In the genomic region with DNA sequence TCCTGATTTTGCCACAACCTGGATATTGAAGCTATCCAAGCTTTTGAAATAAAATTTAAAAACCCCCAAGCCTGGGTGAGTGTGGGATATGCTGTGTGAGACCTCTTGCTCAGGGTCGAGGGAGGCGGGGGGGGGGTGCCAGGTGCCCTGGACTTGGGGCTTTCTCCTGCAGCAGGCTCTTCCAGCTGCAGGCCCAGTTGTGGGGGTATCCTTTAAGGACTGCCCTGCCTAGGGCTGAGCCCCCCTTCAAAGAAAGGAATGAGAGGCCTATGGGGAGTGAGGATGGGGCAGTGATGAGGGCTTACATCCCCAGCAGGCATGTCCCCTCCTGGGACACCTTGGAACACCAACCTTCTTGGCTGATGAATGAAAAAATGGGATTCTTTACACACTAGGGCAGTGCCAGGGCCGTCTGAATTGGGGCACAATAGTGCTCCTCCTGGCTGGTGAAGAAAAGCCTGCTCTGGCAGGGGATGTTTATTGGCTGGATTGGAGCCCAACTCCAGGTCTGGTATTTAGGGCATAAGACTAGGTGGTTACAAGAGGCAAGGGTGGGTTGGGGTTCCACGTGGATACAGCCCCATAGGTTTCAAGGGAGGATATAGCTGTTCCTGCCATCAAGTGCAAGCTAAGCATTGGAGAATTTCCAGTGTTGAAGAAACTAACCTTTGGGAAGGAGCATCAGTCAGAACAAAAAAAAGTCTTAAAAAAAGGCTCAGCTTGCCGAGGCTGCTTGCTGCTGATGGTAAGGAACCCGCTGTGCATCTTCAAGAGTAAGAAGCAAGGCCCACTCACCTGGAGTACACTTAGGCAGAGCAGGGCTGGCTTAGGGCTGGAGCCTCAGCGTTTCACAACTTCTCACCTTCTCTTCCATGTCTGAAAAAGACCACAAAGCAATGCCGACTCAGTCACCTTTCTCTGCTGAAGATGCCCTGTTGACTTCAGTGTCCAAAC, we compare ENCODE assay signal across 3 cellular contexts.
TF ChIP-seq lines count a peak whose summit lies in the region.

No MANE protein-coding gene starts in this region.

TF ChIP-seq in SK-N-SH, 30 proteins besides CTCF, POLR2A, EP300 and RAD21:
- TF ChIP-seq, protein P1, sequence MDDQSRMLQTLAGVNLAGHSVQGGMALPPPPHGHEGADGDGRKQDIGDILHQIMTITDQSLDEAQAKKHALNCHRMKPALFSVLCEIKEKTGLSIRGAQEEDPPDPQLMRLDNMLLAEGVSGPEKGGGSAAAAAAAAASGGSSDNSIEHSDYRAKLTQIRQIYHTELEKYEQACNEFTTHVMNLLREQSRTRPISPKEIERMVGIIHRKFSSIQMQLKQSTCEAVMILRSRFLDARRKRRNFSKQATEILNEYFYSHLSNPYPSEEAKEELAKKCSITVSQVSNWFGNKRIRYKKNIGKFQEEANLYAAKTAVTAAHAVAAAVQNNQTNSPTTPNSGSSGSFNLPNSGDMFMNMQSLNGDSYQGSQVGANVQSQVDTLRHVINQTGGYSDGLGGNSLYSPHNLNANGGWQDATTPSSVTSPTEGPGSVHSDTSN (IDR thresholded peaks at IDR 0.05), result 0 out of 2 replicates have a peak, but pooled peaks have one; percentile 4
- TF ChIP-seq RFX5 (IDR thresholded peaks at IDR 0.05; ENCODE audit: low read length), result no peak

TF ChIP-seq in SK-N-SH treated with all-trans-retinoic acid at 6 μM for 48 hours, 23 proteins besides CTCF, POLR2A, EP300 and RAD21:
- TF ChIP-seq ZC3H10 (CRISPR knock-in tag; IDR thresholded peaks at IDR 0.05) (no peak), TCF4 (CRISPR knock-in tag; IDR thresholded peaks at IDR 0.05; ENCODE audit: borderline replicate concordance) (no peak), ARNTL (CRISPR knock-in tag; IDR thresholded peaks at IDR 0.05; ENCODE audit: borderline replicate concordance, low read depth) (no peak), ZNF70 (CRISPR knock-in tag; IDR thresholded peaks at IDR 0.05) (no peak), ISL1 (CRISPR knock-in tag; IDR thresholded peaks at IDR 0.05) (no peak), SNAI2 (CRISPR knock-in tag; IDR thresholded peaks at IDR 0.05) (no peak), PPARA (CRISPR knock-in tag; IDR thresholded peaks at IDR 0.05; ENCODE audit: borderline replicate concordance) (no peak), CSDC2 (CRISPR knock-in tag; IDR thresholded peaks at IDR 0.05) (no peak)
- TF ChIP-seq, protein P2, sequence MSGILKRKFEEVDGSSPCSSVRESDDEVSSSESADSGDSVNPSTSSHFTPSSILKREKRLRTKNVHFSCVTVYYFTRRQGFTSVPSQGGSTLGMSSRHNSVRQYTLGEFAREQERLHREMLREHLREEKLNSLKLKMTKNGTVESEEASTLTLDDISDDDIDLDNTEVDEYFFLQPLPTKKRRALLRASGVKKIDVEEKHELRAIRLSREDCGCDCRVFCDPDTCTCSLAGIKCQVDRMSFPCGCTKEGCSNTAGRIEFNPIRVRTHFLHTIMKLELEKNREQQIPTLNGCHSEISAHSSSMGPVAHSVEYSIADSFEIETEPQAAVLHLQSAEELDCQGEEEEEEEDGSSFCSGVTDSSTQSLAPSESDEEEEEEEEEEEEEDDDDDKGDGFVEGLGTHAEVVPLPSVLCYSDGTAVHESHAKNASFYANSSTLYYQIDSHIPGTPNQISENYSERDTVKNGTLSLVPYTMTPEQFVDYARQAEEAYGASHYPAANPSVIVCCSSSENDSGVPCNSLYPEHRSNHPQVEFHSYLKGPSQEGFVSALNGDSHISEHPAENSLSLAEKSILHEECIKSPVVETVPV (CRISPR knock-in tag; IDR thresholded peaks at IDR 0.05), result no peak
- TF ChIP-seq, protein P3, sequence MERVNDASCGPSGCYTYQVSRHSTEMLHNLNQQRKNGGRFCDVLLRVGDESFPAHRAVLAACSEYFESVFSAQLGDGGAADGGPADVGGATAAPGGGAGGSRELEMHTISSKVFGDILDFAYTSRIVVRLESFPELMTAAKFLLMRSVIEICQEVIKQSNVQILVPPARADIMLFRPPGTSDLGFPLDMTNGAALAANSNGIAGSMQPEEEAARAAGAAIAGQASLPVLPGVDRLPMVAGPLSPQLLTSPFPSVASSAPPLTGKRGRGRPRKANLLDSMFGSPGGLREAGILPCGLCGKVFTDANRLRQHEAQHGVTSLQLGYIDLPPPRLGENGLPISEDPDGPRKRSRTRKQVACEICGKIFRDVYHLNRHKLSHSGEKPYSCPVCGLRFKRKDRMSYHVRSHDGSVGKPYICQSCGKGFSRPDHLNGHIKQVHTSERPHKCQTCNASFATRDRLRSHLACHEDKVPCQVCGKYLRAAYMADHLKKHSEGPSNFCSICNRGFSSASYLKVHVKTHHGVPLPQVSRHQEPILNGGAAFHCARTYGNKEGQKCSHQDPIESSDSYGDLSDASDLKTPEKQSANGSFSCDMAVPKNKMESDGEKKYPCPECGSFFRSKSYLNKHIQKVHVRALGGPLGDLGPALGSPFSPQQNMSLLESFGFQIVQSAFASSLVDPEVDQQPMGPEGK (CRISPR knock-in tag; IDR thresholded peaks at IDR 0.05; ENCODE audit: borderline replicate concordance), result no peak

TF ChIP-seq in GM23338, 12 proteins besides CTCF, POLR2A, EP300 and RAD21:
- TF ChIP-seq ZNF114 (CRISPR knock-in tag; IDR thresholded peaks at IDR 0.05) (no peak), ZNF331 (CRISPR knock-in tag; IDR thresholded peaks at IDR 0.05; ENCODE audit: low read depth) (no peak), CREB1 (CRISPR knock-in tag; IDR thresholded peaks at IDR 0.05; ENCODE audit: low read depth) (no peak), POLR2AphosphoS5 (IDR thresholded peaks at IDR 0.05; ENCODE audit: low read depth) (no peak; the same call in none of the 2 replicates), JUNB (IDR thresholded peaks at IDR 0.05; ENCODE audit: unreplicated experiment) (no peak), NANOG (IDR thresholded peaks at IDR 0.05; ENCODE audit: borderline replicate concordance) (no peak), STAT1 (IDR thresholded peaks at IDR 0.05; ENCODE audit: unreplicated experiment) (no peak), EZH2phosphoT487 (IDR thresholded peaks at IDR 0.05; ENCODE audit: unreplicated experiment) (no peak), EZH2 (IDR thresholded peaks at IDR 0.05; ENCODE audit: low read depth, unreplicated experiment) (no peak)
- TF ChIP-seq, protein P4, sequence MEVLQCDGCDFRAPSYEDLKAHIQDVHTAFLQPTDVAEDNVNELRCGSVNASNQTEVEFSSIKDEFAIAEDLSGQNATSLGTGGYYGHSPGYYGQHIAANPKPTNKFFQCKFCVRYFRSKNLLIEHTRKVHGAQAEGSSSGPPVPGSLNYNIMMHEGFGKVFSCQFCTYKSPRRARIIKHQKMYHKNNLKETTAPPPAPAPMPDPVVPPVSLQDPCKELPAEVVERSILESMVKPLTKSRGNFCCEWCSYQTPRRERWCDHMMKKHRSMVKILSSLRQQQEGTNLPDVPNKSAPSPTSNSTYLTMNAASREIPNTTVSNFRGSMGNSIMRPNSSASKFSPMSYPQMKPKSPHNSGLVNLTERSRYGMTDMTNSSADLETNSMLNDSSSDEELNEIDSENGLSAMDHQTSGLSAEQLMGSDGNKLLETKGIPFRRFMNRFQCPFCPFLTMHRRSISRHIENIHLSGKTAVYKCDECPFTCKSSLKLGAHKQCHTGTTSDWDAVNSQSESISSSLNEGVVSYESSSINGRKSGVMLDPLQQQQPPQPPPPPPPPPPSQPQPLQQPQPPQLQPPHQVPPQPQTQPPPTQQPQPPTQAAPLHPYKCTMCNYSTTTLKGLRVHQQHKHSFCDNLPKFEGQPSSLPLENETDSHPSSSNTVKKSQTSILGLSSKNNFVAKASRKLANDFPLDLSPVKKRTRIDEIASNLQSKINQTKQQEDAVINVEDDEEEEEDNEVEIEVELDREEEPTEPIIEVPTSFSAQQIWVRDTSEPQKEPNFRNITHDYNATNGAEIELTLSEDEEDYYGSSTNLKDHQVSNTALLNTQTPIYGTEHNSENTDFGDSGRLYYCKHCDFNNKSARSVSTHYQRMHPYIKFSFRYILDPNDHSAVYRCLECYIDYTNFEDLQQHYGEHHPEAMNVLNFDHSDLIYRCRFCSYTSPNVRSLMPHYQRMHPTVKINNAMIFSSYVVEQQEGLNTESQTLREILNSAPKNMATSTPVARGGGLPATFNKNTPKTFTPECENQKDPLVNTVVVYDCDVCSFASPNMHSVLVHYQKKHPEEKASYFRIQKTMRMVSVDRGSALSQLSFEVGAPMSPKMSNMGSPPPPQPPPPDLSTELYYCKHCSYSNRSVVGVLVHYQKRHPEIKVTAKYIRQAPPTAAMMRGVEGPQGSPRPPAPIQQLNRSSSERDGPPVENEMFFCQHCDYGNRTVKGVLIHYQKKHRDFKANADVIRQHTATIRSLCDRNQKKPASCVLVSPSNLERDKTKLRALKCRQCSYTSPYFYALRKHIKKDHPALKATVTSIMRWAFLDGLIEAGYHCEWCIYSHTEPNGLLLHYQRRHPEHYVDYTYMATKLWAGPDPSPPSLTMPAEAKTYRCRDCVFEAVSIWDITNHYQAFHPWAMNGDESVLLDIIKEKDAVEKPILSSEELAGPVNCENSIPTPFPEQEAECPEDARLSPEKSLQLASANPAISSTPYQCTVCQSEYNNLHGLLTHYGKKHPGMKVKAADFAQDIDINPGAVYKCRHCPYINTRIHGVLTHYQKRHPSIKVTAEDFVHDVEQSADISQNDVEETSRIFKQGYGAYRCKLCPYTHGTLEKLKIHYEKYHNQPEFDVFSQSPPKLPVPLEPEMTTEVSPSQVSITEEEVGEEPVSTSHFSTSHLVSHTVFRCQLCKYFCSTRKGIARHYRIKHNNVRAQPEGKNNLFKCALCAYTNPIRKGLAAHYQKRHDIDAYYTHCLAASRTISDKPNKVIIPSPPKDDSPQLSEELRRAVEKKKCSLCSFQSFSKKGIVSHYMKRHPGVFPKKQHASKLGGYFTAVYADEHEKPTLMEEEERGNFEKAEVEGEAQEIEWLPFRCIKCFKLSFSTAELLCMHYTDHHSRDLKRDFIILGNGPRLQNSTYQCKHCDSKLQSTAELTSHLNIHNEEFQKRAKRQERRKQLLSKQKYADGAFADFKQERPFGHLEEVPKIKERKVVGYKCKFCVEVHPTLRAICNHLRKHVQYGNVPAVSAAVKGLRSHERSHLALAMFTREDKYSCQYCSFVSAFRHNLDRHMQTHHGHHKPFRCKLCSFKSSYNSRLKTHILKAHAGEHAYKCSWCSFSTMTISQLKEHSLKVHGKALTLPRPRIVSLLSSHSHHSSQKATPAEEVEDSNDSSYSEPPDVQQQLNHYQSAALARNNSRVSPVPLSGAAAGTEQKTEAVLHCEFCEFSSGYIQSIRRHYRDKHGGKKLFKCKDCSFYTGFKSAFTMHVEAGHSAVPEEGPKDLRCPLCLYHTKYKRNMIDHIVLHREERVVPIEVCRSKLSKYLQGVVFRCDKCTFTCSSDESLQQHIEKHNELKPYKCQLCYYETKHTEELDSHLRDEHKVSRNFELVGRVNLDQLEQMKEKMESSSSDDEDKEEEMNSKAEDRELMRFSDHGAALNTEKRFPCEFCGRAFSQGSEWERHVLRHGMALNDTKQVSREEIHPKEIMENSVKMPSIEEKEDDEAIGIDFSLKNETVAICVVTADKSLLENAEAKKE (CRISPR knock-in tag; IDR thresholded peaks at IDR 0.05), result no peak
- TF ChIP-seq, protein P5, sequence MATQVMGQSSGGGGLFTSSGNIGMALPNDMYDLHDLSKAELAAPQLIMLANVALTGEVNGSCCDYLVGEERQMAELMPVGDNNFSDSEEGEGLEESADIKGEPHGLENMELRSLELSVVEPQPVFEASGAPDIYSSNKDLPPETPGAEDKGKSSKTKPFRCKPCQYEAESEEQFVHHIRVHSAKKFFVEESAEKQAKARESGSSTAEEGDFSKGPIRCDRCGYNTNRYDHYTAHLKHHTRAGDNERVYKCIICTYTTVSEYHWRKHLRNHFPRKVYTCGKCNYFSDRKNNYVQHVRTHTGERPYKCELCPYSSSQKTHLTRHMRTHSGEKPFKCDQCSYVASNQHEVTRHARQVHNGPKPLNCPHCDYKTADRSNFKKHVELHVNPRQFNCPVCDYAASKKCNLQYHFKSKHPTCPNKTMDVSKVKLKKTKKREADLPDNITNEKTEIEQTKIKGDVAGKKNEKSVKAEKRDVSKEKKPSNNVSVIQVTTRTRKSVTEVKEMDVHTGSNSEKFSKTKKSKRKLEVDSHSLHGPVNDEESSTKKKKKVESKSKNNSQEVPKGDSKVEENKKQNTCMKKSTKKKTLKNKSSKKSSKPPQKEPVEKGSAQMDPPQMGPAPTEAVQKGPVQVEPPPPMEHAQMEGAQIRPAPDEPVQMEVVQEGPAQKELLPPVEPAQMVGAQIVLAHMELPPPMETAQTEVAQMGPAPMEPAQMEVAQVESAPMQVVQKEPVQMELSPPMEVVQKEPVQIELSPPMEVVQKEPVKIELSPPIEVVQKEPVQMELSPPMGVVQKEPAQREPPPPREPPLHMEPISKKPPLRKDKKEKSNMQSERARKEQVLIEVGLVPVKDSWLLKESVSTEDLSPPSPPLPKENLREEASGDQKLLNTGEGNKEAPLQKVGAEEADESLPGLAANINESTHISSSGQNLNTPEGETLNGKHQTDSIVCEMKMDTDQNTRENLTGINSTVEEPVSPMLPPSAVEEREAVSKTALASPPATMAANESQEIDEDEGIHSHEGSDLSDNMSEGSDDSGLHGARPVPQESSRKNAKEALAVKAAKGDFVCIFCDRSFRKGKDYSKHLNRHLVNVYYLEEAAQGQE (IDR thresholded peaks at IDR 0.05; ENCODE audit: unreplicated experiment), result no peak
- TF ChIP-seq, protein P6, sequence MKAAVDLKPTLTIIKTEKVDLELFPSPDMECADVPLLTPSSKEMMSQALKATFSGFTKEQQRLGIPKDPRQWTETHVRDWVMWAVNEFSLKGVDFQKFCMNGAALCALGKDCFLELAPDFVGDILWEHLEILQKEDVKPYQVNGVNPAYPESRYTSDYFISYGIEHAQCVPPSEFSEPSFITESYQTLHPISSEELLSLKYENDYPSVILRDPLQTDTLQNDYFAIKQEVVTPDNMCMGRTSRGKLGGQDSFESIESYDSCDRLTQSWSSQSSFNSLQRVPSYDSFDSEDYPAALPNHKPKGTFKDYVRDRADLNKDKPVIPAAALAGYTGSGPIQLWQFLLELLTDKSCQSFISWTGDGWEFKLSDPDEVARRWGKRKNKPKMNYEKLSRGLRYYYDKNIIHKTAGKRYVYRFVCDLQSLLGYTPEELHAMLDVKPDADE (IDR thresholded peaks at IDR 0.05), result no peak
